Comparison of ENCODE assay signal across 9 cellular contexts in the genomic region with DNA sequence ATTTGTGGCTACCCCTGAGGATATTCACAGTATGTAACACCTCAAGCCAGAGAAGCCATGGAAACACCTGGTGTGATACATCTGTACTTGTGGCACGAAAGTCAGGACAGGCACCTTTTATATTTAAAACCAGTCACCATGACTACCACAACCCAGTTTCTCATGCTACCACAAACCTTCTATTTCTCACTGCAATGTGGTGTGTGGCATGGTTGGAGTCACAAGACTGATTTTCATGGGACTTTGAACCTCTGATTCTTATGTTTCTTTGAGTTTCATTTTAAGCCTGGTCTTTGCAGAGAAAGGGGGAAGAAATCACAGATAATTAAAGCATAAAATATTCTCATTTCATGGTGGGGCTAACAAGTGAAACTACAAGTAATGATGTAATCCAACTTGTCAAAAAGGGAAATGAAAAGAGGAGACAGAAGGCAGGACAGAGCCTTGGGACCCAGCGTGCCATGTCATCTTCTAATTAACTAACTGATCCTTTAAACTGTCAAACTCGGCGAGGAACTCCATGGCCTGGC.
DNase-seq lines count a peak whose midpoint lies in the region; ATAC-seq and TF ChIP-seq lines count a peak whose summit lies in the region.
"Had no signal": no experiment of that assay in that cellular context is flagged by ENCODE, and none has a peak within 500 bp of the region (broad histone marks: within the 10 kb centered on the region; RNA-seq: fewer than 3 reads in every experiment).

No MANE protein-coding gene starts in this region.

- no peaks in the 10 kb centered on the region for H3K4me1 Mint-ChIP-seq in CD4-positive, alpha-beta T cell (ENCODE audit: low read depth)

- intact Hi-C loops in CD4-positive, alpha-beta T cell (cut with DNase I, micrococcal nuclease), result no loop called here
- intact Hi-C loops in lower leg skin (cut with DNase I; ENCODE audit: low total_unique reads), result no loop called here
- intact Hi-C loops in ascending aorta (cut with DNase I), result loop anchor here (5.0 kb wide), 1 partner anchor 347 kb away; no protein-coding TSS in a partner anchor

- peaks cover 12 to 26% of the 10 kb centered on the region in 2 donors for H3K4me1 ChIP-seq in duodenal mucosa (ENCODE audit: control insufficient read depth in 1 of 2, insufficient read depth in 2 of 2, low read length in 2 of 2)
- peaks cover under 1 to 30% of the 10 kb centered on the region in 2 donors for H3K4me1 ChIP-seq in ascending aorta

- H3K27me3 ChIP-seq in duodenal mucosa (ENCODE audit: control insufficient read depth in 1 of 2, insufficient read depth in 2 of 2, low read length in 2 of 2) (no peaks in the 10 kb centered on the region), ascending aorta (no peaks in the 10 kb centered on the region)
- no peaks in the 10 kb centered on the region for H3K27me3 ChIP-seq in CD4-positive, alpha-beta T cell (ENCODE audit: control insufficient read depth, insufficient read depth, low read length)

- WGBS in lower leg skin, 2 donors, result 62 to 63% methylated on average over 4 of the region's 4 CpGs

- H3K36me3 Mint-ChIP-seq in CD4-positive, alpha-beta T cell (ENCODE audit: low read depth), result no peaks in the 10 kb centered on the region

- H3K27me3 Mint-ChIP-seq in CD4-positive, alpha-beta T cell, result no peaks in the 10 kb centered on the region

- CTCF ChIA-PET in CD4-positive, alpha-beta T cell (lab: Charles Lee), result no interaction called here

- no peak overlapping the region for H3K27ac Mint-ChIP-seq in CD4-positive, alpha-beta T cell

- H3K27ac ChIP-seq in duodenal mucosa (ENCODE audit: low read depth, low read length) (peak overlapping the region; percentile 8), ascending aorta (no peak overlapping the region)
- no peak overlapping the region for H3K27ac ChIP-seq in CD4-positive, alpha-beta T cell (ENCODE audit: low read depth, low read length)
- H3K27ac ChIP-seq: prostate gland had no signal

- H3K9me3 ChIP-seq in duodenal mucosa (ENCODE audit: control insufficient read depth in 1 of 2, low read length in 2 of 2), result no peaks in the 10 kb centered on the region
- H3K9me3 ChIP-seq in CD4-positive, alpha-beta T cell (ENCODE audit: control insufficient read depth, low read length), result no peaks in the 10 kb centered on the region
- H3K9me3 ChIP-seq in ascending aorta, result no peaks in the 10 kb centered on the region
- H3K9me3 ChIP-seq: prostate gland had no signal

- H3K4me3 Mint-ChIP-seq in CD4-positive, alpha-beta T cell, result no peak overlapping the region

- TF ChIP-seq CTCF in CD4-positive, alpha-beta T cell (IDR thresholded peaks at IDR 0.05), result no peak
- no peak for TF ChIP-seq CTCF in lower leg skin (IDR thresholded peaks at IDR 0.05)
- no peak for TF ChIP-seq CTCF in ascending aorta (IDR thresholded peaks at IDR 0.05)

- no peak overlapping the region for H3K4me3 ChIP-seq in duodenal mucosa (ENCODE audit: low read depth in 1 of 2, low read length in 2 of 2)
- H3K4me3 ChIP-seq in lower leg skin (ENCODE audit: low read depth, poor library complexity, severe bottlenecking), result no peak overlapping the region
- no peak overlapping the region for H3K4me3 ChIP-seq in ascending aorta
- H3K4me3 ChIP-seq: prostate gland had no signal

- H3K9me3 Mint-ChIP-seq in CD4-positive, alpha-beta T cell, result no peaks in the 10 kb centered on the region

- TF ChIP-seq POLR2A in lower leg skin (IDR thresholded peaks at IDR 0.05), result no peak

- ATAC-seq in GM18517 (IDR thresholded peaks at IDR 0.05; ENCODE audit: unreplicated experiment) (peak; percentile 90), GM21528 (IDR thresholded peaks at IDR 0.05; ENCODE audit: low FRiP score, unreplicated experiment) (peak; percentile 94), HG03196 (IDR thresholded peaks at IDR 0.05; ENCODE audit: unreplicated experiment) (peak; percentile 93)
- ATAC-seq in CD4-positive, alpha-beta T cell (ENCODE audit: poor library complexity), result no peak

- H3K9ac ChIP-seq in duodenal mucosa (ENCODE audit: low read depth in 1 of 2, low read length in 2 of 2), result no peak overlapping the region

- no peak for DNase-seq in activated effector memory CD4-positive, alpha-beta T cell treated with anti-CD3 and anti-CD28 coated beads, Interleukin-2, amount 50 U/mL, for 16 hours
- no peak for DNase-seq in CD4-positive, alpha-beta T cell
- DNase-seq in lower leg skin (ENCODE audit: low spot score in 2 of 2) (no peak), ascending aorta (ENCODE audit: low spot score in 2 of 2) (no peak)

- POLR2A ChIA-PET in CD4-positive, alpha-beta T cell (lab: Charles Lee), result no interaction called here

- H3K36me3 ChIP-seq in duodenal mucosa (ENCODE audit: control insufficient read depth in 1 of 2, insufficient read depth in 2 of 2, low read length in 2 of 2), result no peaks in the 10 kb centered on the region
- no peaks in the 10 kb centered on the region for H3K36me3 ChIP-seq in ascending aorta
- H3K36me3 ChIP-seq: prostate gland had no signal
